In genomic region chr10:118501637-118502440, GRCh38 we compare ENCODE assay signal across 14 cellular contexts.
DNase-seq lines count a peak whose midpoint lies in the region; FAIRE-seq and TF ChIP-seq lines count a peak whose summit lies in the region.
"Had no signal": no experiment of that assay in that cellular context is flagged by ENCODE, and none has a peak within 500 bp of the region (broad histone marks: within the 10 kb centered on the region; RNA-seq: fewer than 3 reads in every experiment).

No MANE protein-coding gene starts in this region.

- peak; percentile 23 for DNase-seq in H54 (ENCODE audit: insufficient read length, low spot score)
- DNase-seq in RPMI7951 (ENCODE audit: low read depth): peak; percentile 82
- peak; percentile 97 for DNase-seq in fibroblast of mammary gland (ENCODE audit: low read depth)
- no peak for DNase-seq in smooth muscle cell (lab: John Stamatoyannopoulos, UW; ENCODE audit: unreplicated experiment)
- DNase-seq in NCI-H524 treated with DMSO at 0.1 percent for 48 hours (lab: John Stamatoyannopoulos, UW): no peak
- no peak for DNase-seq in activated T-cell treated with anti-CD3 and anti-CD28 coated beads, Interleukin-2, amount 50 U/mL, for 1 hour
- DNase-seq in NCI-H1048 (lab: John Stamatoyannopoulos, UW): no peak
- DNase-seq in OCI-M1 (lab: John Stamatoyannopoulos, UW): no peak
- DNase-seq: activated gamma-delta T cell; heart right ventricle; NCI-H1105 treated with DMSO at 0.1 percent for 48 hours; stimulated activated CD8-positive, alpha-beta memory T cell treated with anti-CD3 and anti-CD28 coated beads, Interleukin-4, amount 100 ng/mL, for 48 hours had no signal

- peak overlapping the region; percentile 13 for H3K27ac ChIP-seq in smooth muscle cell (ENCODE audit: low read depth)
- H3K27ac ChIP-seq: coronary artery, heart right ventricle had no signal

- H3F3A ChIP-seq in smooth muscle cell (ENCODE audit: low read depth): no peaks in the 10 kb centered on the region

- H3K9me3 ChIP-seq in smooth muscle cell (replicated peaks; ENCODE audit: low read depth): no peaks in the 10 kb centered on the region
- H3K9me3 ChIP-seq: heart right ventricle had no signal

- H4K20me1 ChIP-seq in smooth muscle cell (ENCODE audit: low read depth): no peaks in the 10 kb centered on the region

- FAIRE-seq in H54 (lab: Jason Lieb, UNC): no peak
- FAIRE-seq: RCC 7860 had no signal

- TF ChIP-seq POLR2A in H54 (IDR thresholded peaks at IDR 0.05; ENCODE audit: low read depth, low read length): no peak

- no peak overlapping the region for H3K4me2 ChIP-seq in smooth muscle cell

- WGBS in smooth muscle cell (ENCODE audit: low lambda C conversion rate): 65% methylated on average over 9 of the region's 9 CpGs

- H3K4me3 ChIP-seq in fibroblast of mammary gland (ENCODE audit: control insufficient read depth, low read depth, low read length) (no peak overlapping the region), smooth muscle cell (no peak overlapping the region)
- H3K4me3 ChIP-seq: coronary artery, heart right ventricle had no signal

- H3K36me3 ChIP-seq in smooth muscle cell (ENCODE audit: low read depth): no peaks in the 10 kb centered on the region
- H3K36me3 ChIP-seq: heart right ventricle had no signal

- H2AFZ ChIP-seq in smooth muscle cell (ENCODE audit: low read depth): no peak overlapping the region

- no peaks in the 10 kb centered on the region for H3K4me1 ChIP-seq in smooth muscle cell (ENCODE audit: low read depth)
- H3K4me1 ChIP-seq: heart right ventricle had no signal

- H3K79me2 ChIP-seq in smooth muscle cell (ENCODE audit: low read depth): no peaks in the 10 kb centered on the region

- H3K27me3 ChIP-seq in smooth muscle cell (ENCODE audit: low read depth): no peaks in the 10 kb centered on the region

- H3K9ac ChIP-seq in smooth muscle cell (ENCODE audit: low read depth): no peak overlapping the region

- TF ChIP-seq CTCF in fibroblast of mammary gland (conservative IDR thresholded peaks at IDR 0.05; ENCODE audit: control insufficient read depth, insufficient read depth, low read depth, low read length) (no peak), smooth muscle cell (IDR thresholded peaks at IDR 0.05; ENCODE audit: borderline replicate concordance, insufficient read depth, poor library complexity, severe bottlenecking) (no peak)

Comparison
In these comparisons a context has a peak if more than half of its experiments do, and no peak if none do; other contexts are left out.
1. DNase-seq: peak in H54 (single experiment), RPMI7951 (single experiment) and fibroblast of mammary gland (single experiment); none in smooth muscle cell (single experiment), NCI-H524 treated with DMSO at 0.1 percent for 48 hours (single experiment), activated T-cell treated with anti-CD3 and anti-CD28 coated beads, Interleukin-2, amount 50 U/mL, for 1 hour (single experiment), NCI-H1048 (single experiment) and OCI-M1 (single experiment).